16 cellular contexts compared by ENCODE assay signal in the genomic region with DNA sequence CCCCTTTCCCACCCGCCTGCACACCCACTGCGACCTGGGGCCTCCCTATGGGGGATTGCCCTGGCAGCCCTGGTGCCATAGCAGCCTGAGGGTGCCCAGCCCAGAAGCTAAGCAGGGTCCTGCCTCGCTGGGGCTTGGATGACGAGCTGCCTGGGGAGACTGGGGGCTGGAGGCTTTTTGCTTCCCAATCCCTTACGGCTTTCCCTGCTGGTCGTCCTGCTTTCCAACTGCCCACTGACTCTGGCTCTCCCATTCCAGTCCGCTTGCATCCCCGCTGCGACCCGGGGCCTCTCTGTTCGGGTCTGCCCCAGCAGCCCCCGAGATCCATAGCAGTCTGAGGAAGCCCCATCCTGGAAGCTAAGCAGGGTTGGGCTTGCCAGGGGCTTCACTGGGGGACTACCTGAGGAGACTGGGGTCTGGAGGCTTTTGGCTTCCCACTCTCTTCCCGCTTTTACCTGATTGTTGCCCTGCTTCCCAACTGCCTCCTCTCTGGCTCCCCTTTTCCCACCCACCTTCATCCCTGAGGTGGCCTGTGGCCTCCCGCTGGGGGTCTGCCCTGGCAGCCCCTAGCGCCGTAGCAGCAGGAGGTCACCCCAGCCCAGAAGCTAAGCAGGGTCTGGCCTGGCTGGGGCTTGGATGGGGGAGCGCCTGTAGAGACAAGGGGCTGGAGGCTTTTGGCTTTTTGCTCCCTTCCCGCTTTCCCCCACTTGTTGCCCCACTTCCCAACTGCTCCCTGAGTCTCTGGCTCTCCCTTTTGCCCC.
A peak's percentile ranks its signal among the peaks of the same experiment; 100 is the strongest.
DNase-seq lines count a peak whose midpoint lies in the region; ATAC-seq, FAIRE-seq and TF ChIP-seq lines count a peak whose summit lies in the region.
"Had no signal": no experiment of that assay in that cellular context is flagged by ENCODE, and none has a peak within 500 bp of the region (broad histone marks: within the 10 kb centered on the region; RNA-seq: fewer than 3 reads in every experiment).

No MANE protein-coding gene starts in this region.

- 78 to 81% methylated on average over 18 of the region's 18 CpGs for WGBS in heart right ventricle, 2 donors

- H3K4me3 Mint-ChIP-seq in effector memory CD8-positive, alpha-beta T cell, result no peak overlapping the region
- H3K4me3 Mint-ChIP-seq: CD8-positive, alpha-beta memory T cell; GM23338; H9 had no signal

- no peaks in the 10 kb centered on the region for H3K4me1 ChIP-seq in heart right ventricle
- no peaks in the 10 kb centered on the region for H3K4me1 ChIP-seq in PC-9 (replicated peaks; ENCODE audit: insufficient read depth)
- no peaks in the 10 kb centered on the region for H3K4me1 ChIP-seq in kidney (ENCODE audit: control insufficient read depth in 1 of 2, insufficient read depth in 1 of 2, low read depth in 1 of 2, low read length in 2 of 2)
- H3K4me1 ChIP-seq: BLaER1 had no signal

- H3K9me2 ChIP-seq in PC-9 (ENCODE audit: insufficient read depth), result no peaks in the 10 kb centered on the region

- peak; percentile 47 for DNase-seq in Right ventricle myocardium inferior (ENCODE audit: missing footprints)
- no peak for DNase-seq in heart right ventricle
- no peak for DNase-seq in PC-9
- DNase-seq in kidney, result peak; percentile 45
- peak; percentile 1 for DNase-seq in urothelium cell line (ENCODE audit: low spot score)
- DNase-seq in NCI-H1694 treated with DMSO at 0.1 percent for 48 hours (lab: John Stamatoyannopoulos, UW), result no peak
- no peak for DNase-seq in effector memory CD8-positive, alpha-beta T cell
- DNase-seq: AML-193; CD8-positive, alpha-beta memory T cell; DMS 273 treated with DMSO at 0.1 percent for 48 hours; H9 had no signal

- no peaks in the 10 kb centered on the region for H3K27me3 Mint-ChIP-seq in effector memory CD8-positive, alpha-beta T cell
- H3K27me3 Mint-ChIP-seq: CD8-positive, alpha-beta memory T cell had no signal

- CTCF ChIA-PET in PC-9 (lab: Charles Lee), result no interaction called here

- H3K27me3 ChIP-seq in heart right ventricle (no peaks in the 10 kb centered on the region), PC-9 (ENCODE audit: insufficient read depth, low read depth) (no peaks in the 10 kb centered on the region)
- H3K27me3 ChIP-seq: BLaER1 had no signal

- POLR2A ChIA-PET in PC-9 (lab: Charles Lee; ENCODE audit: unreplicated experiment), result no interaction called here

- peak overlapping the region in 1 of 2 donors; percentile 47 for H3K27ac Mint-ChIP-seq in effector memory CD8-positive, alpha-beta T cell
- H3K27ac Mint-ChIP-seq: CD8-positive, alpha-beta memory T cell; GM23338; H9 had no signal

- ATAC-seq in Right ventricle myocardium inferior, result no peak
- ATAC-seq in heart right ventricle, result no peak
- no peak for ATAC-seq in GM18511 (IDR thresholded peaks at IDR 0.05; ENCODE audit: unreplicated experiment)
- ATAC-seq in effector memory CD8-positive, alpha-beta T cell (replicated peaks), result no peak
- ATAC-seq: GM12878, GM23338 had no signal

- H3K27ac ChIP-seq in heart right ventricle, result no peak overlapping the region
- H3K27ac ChIP-seq in PC-9, result no peak overlapping the region
- no peak overlapping the region for H3K27ac ChIP-seq in kidney (ENCODE audit: low read depth in 2 of 2, low read length in 2 of 2)
- H3K27ac ChIP-seq: 22Rv1, BLaER1 had no signal

- TF ChIP-seq CTCF in heart right ventricle (IDR thresholded peaks at IDR 0.05) (no peak), PC-9 (conservative IDR thresholded peaks at IDR 0.05) (no peak), kidney (IDR thresholded peaks at IDR 0.05; ENCODE audit: borderline replicate concordance, extremely low read depth, insufficient read depth) (no peak)

- H4K20me1 ChIP-seq in PC-9 (ENCODE audit: insufficient read depth), result no peaks in the 10 kb centered on the region
- H4K20me1 ChIP-seq: BLaER1 had no signal

- H3K9ac ChIP-seq in kidney (ENCODE audit: low read length in 2 of 2), result no peak overlapping the region
- H3K9ac ChIP-seq: BLaER1 had no signal

- FAIRE-seq in kidney (lab: Jason Lieb, UNC) (no peak), urothelium cell line (lab: Jason Lieb, UNC) (no peak)
- FAIRE-seq: GM12878 had no signal

- intact Hi-C loops in Right ventricle myocardium inferior (cut with DNase I) (no loop called here), heart right ventricle (cut with DNase I) (no loop called here), PC-9 (cut with micrococcal nuclease; ENCODE audit: unreplicated experiment) (no loop called here), kidney (cut with DNase I) (no loop called here)

- H3F3A ChIP-seq in PC-9 (ENCODE audit: insufficient read depth, low read depth), result no peaks in the 10 kb centered on the region

- 0 out of 2 replicates have a peak overlapping the region, but pooled peaks have one; percentile 24 for H2AFZ ChIP-seq in PC-9
- H2AFZ ChIP-seq: GM23338 had no signal

- no TSS peak for BruUV-seq in PC-9 (replicated peaks; lab: Mats Ljungman, UMichigan)

- H3K79me2 ChIP-seq in PC-9 (ENCODE audit: low read depth), result no peaks in the 10 kb centered on the region

- no peaks in the 10 kb centered on the region for H3K4me1 Mint-ChIP-seq in effector memory CD8-positive, alpha-beta T cell (ENCODE audit: low read depth in 2 of 2)
- H3K4me1 Mint-ChIP-seq: CD8-positive, alpha-beta memory T cell; GM23338; H9 had no signal

- peaks cover 0 to 90% (median 0%) of the 10 kb centered on the region in 11 donors for H3K9me3 ChIP-seq in heart right ventricle
- no peaks in the 10 kb centered on the region for H3K9me3 ChIP-seq in PC-9 (ENCODE audit: insufficient read depth, low read depth)
- H3K9me3 ChIP-seq in kidney (ENCODE audit: control insufficient read depth in 1 of 2, low read length in 2 of 2), result peaks cover 0 to 3% of the 10 kb centered on the region in 2 donors

- H3K4me2 ChIP-seq in PC-9, result peak overlapping the region; percentile 42
- H3K4me2 ChIP-seq: BLaER1, GM23338 had no signal

- H3K4me3 ChIP-seq in heart right ventricle (no peak overlapping the region), PC-9 (no peak overlapping the region), kidney (ENCODE audit: low read length in 2 of 2) (no peak overlapping the region)
- H3K4me3 ChIP-seq: BLaER1, GM12878, GM23338 had no signal

- H3K36me3 Mint-ChIP-seq in effector memory CD8-positive, alpha-beta T cell (ENCODE audit: insufficient read depth), result no peaks in the 10 kb centered on the region
- H3K36me3 Mint-ChIP-seq: CD8-positive, alpha-beta memory T cell had no signal

- no peaks in the 10 kb centered on the region for H3K36me3 ChIP-seq in heart right ventricle
- H3K36me3 ChIP-seq in PC-9 (ENCODE audit: low read depth), result no peaks in the 10 kb centered on the region
- H3K36me3 ChIP-seq in kidney (ENCODE audit: control insufficient read depth in 1 of 2, insufficient read depth in 2 of 2, low read length in 2 of 2), result no peaks in the 10 kb centered on the region
- H3K36me3 ChIP-seq: BLaER1 had no signal

- H3K9me3 Mint-ChIP-seq in effector memory CD8-positive, alpha-beta T cell, result peaks cover 17 to 46% of the 10 kb centered on the region in 2 donors

Comparison
In these comparisons a context has a peak if more than half of its experiments do, and no peak if none do; other contexts are left out.
1. DNase-seq: peak in Right ventricle myocardium inferior (single experiment), kidney (single experiment) and urothelium cell line (single experiment); none in heart right ventricle (0 of 2), PC-9 (0 of 2), NCI-H1694 treated with DMSO at 0.1 percent for 48 hours (single experiment) and effector memory CD8-positive, alpha-beta T cell (0 of 3).